In genomic region chr6:154478021-154478651, GRCh38 we compare ENCODE assay signal across 12 cellular contexts. TPM values are rescaled to one million over a fixed set of nuclear protein-coding genes. Genes with fewer than 3 reads are reported as not detected.
DNase-seq lines count a peak whose midpoint lies in the region; ATAC-seq and FAIRE-seq lines count a peak whose summit lies in the region.
"Had no signal": no experiment of that assay in that cellular context is flagged by ENCODE, and none has a peak within 500 bp of the region (broad histone marks: within the 10 kb centered on the region; RNA-seq: fewer than 3 reads in every experiment).

No MANE protein-coding gene starts in this region.

- CTCF ChIA-PET in activated CD4-positive, alpha-beta T cell treated with anti-CD3 and anti-CD28 coated beads for 36 hours (lab: Charles Lee): interaction anchor here (0.6 kb wide), 1 partner anchor 80 kb away, joined by 3 read pairs; no protein-coding TSS in a partner anchor

- FAIRE-seq in RCC 7860 (lab: Jason Lieb, UNC): peak; percentile 4

- H3K4me1 Mint-ChIP-seq in activated CD4-positive, alpha-beta T cell treated with anti-CD3 and anti-CD28 coated beads for 36 hours: no peaks in the 10 kb centered on the region

- POLR2A ChIA-PET in activated CD4-positive, alpha-beta T cell treated with anti-CD3 and anti-CD28 coated beads for 36 hours (lab: Charles Lee): no interaction called here

- H3K27ac ChIP-seq in right cardiac atrium (ENCODE audit: low read length): peak overlapping the region; percentile 14

- DNase-seq in RCC 7860 (ENCODE audit: low spot score) (peak; percentile 65), right cardiac atrium (no peak), sciatic nerve (ENCODE audit: low spot score) (no peak), DMS114 treated with DMSO at 0.1 percent for 48 hours (lab: John Stamatoyannopoulos, UW; ENCODE audit: unreplicated experiment) (no peak)
- no peak for DNase-seq in activated CD4-positive, CD25-positive, alpha-beta regulatory T cell treated with anti-CD3 and anti-CD28 coated beads, Interleukin-2, amount 50 U/mL, for 72 hours
- DNase-seq in activated CD4-positive, alpha-beta T cell treated with anti-CD3 and anti-CD28 coated beads for 36 hours: no peak
- DNase-seq: activated T-cell treated with anti-CD3 and anti-CD28 coated beads, Interleukin-2, amount 50 U/mL, for 1 hour; DND-41; left cardiac atrium; MG63 had no signal

- no peaks in the 10 kb centered on the region for H3K9me3 ChIP-seq in right cardiac atrium (ENCODE audit: control insufficient read depth, low read length)
- H3K9me3 ChIP-seq: MG63 had no signal

- H3K4me1 ChIP-seq in right cardiac atrium (ENCODE audit: control insufficient read depth, insufficient read depth, low read length): peaks cover 20% of the 10 kb centered on the region

- H3K36me3 Mint-ChIP-seq in activated CD4-positive, alpha-beta T cell treated with anti-CD3 and anti-CD28 coated beads for 36 hours (ENCODE audit: low read depth): no peaks in the 10 kb centered on the region

- intact Hi-C loops in right cardiac atrium (cut with DNase I) (no loop called here), sciatic nerve (cut with DNase I) (no loop called here)
- intact Hi-C loops in activated CD4-positive, alpha-beta T cell treated with anti-CD3 and anti-CD28 coated beads for 36 hours (cut with DNase I, micrococcal nuclease): no loop called here

- H3K4me3 ChIP-seq in right cardiac atrium (ENCODE audit: low read length): no peak overlapping the region

- no peaks in the 10 kb centered on the region for H3K9me3 Mint-ChIP-seq in activated CD4-positive, alpha-beta T cell treated with anti-CD3 and anti-CD28 coated beads for 36 hours (ENCODE audit: low read depth)

- ATAC-seq in GM18511 (IDR thresholded peaks at IDR 0.05; ENCODE audit: unreplicated experiment) (peak; percentile 40), right cardiac atrium (peak; percentile 13 to 25), sciatic nerve (peak; percentile 57), HG03039 (IDR thresholded peaks at IDR 0.05; ENCODE audit: unreplicated experiment) (no peak)
- ATAC-seq in activated CD4-positive, alpha-beta T cell treated with anti-CD3 and anti-CD28 coated beads for 36 hours: no peak

- 57% methylated on average over 12 of the region's 12 CpGs for WGBS in right cardiac atrium

- no peaks in the 10 kb centered on the region for H3K27me3 ChIP-seq in right cardiac atrium (ENCODE audit: control insufficient read depth, insufficient read depth)
- H3K27me3 ChIP-seq: MG63 had no signal

- no peaks in the 10 kb centered on the region for H3K27me3 Mint-ChIP-seq in activated CD4-positive, alpha-beta T cell treated with anti-CD3 and anti-CD28 coated beads for 36 hours

- no peak overlapping the region for H3K4me3 Mint-ChIP-seq in activated CD4-positive, alpha-beta T cell treated with anti-CD3 and anti-CD28 coated beads for 36 hours

- H3K27ac Mint-ChIP-seq in activated CD4-positive, alpha-beta T cell treated with anti-CD3 and anti-CD28 coated beads for 36 hours: no peak overlapping the region

RNA-seq across cellular contexts. Expression of gene CNKSR3, which starts 32.3 kb away (rescaled TPM):
- total RNA-seq in right cardiac atrium: 10 to 100 TPM; 17.8 to 21.1 (median 18.5) TPM
- polyA plus RNA-seq in right cardiac atrium: 7.9 TPM
- 22.2 TPM for total RNA-seq in sciatic nerve
- under 1 TPM; 0.34 to 0.58 TPM for total RNA-seq in activated CD4-positive, alpha-beta T cell treated with anti-CD3 and anti-CD28 coated beads for 36 hours

Comparison
In these comparisons a context has a peak if more than half of its experiments do, and no peak if none do; other contexts are left out.
1. ATAC-seq: peak in GM18511 (single experiment), right cardiac atrium (2 of 2) and sciatic nerve (single experiment); none in HG03039 (single experiment) and activated CD4-positive, alpha-beta T cell treated with anti-CD3 and anti-CD28 coated beads for 36 hours (single experiment).
2. RNA of gene CNKSR3, which starts 32.3 kb away (total RNA-seq): 22.2 TPM in sciatic nerve (single experiment) and 17.8 to 21.1 TPM in right cardiac atrium; 0.34 to 0.58 TPM in activated CD4-positive, alpha-beta T cell treated with anti-CD3 and anti-CD28 coated beads for 36 hours; every median in the first group is over 10 times any median in the second.